In genomic region chr7:44801890-44802289, GRCh38 we compare ENCODE assay signal across 12 cellular contexts. TPM values are rescaled to one million over a fixed set of nuclear protein-coding genes. Genes with fewer than 3 reads are reported as not detected.
A peak's percentile ranks its signal among the peaks of the same experiment; 100 is the strongest.
DNase-seq lines count a peak whose midpoint lies in the region; ATAC-seq, FAIRE-seq and TF ChIP-seq lines count a peak whose summit lies in the region.
"Had no signal": no experiment of that assay in that cellular context is flagged by ENCODE, and none has a peak within 500 bp of the region (broad histone marks: within the 10 kb centered on the region; RNA-seq: fewer than 3 reads in every experiment).

No MANE protein-coding gene starts in this region.

- peaks cover 22 to 31% (median 29%) of the 10 kb centered on the region in 4 donors for H3K4me1 ChIP-seq in esophagus muscularis mucosa

- no peak overlapping the region for H3K9ac ChIP-seq in SK-N-MC (ENCODE audit: insufficient read length)
- H3K9ac ChIP-seq: KMS-11 had no signal

- DNase-seq in AG10803 (ENCODE audit: low read depth) (peak; percentile 57), GM12892 (ENCODE audit: insufficient read length) (no peak), SK-N-MC (ENCODE audit: low read depth, low spot score) (no peak), glomerular visceral epithelial cell (ENCODE audit: extremely low spot score) (peak; percentile 72), COR-L47 (lab: John Stamatoyannopoulos, UW) (no peak), esophagus muscularis mucosa (ENCODE audit: extremely low spot score) (no peak)
- DNase-seq: NCI-H510A; stimulated activated CD4-positive, alpha-beta T cell treated with anti-CD3 and anti-CD28 coated beads, Interleukin-4, amount 100 ng/mL, for 1 hour; substantia nigra had no signal

- peak overlapping the region; percentile 39; the same call in 1 of the 2 replicates for H3K27ac ChIP-seq in SK-N-MC
- H3K27ac ChIP-seq in esophagus muscularis mucosa (replicated peaks in 1 of 4) = no peak overlapping the region
- H3K27ac ChIP-seq: KMS-11 had no signal

- WGBS in esophagus muscularis mucosa = 86% methylated on average over 5 of the region's 5 CpGs

- ATAC-seq in HG03378 (IDR thresholded peaks at IDR 0.05; ENCODE audit: unreplicated experiment) (no peak), HG03135 (IDR thresholded peaks at IDR 0.05; ENCODE audit: unreplicated experiment) (no peak)

- FAIRE-seq in GM12892 (lab: Jason Lieb, UNC) = no peak

- H3K36me3 ChIP-seq in SK-N-MC (ENCODE audit: insufficient read depth, low read length) (peaks cover 66% of the 10 kb centered on the region), esophagus muscularis mucosa (peaks cover 46 to 71% (median 60%) of the 10 kb centered on the region in 4 donors)

- H3K4me3 ChIP-seq in AG10803 (ENCODE audit: low read length) (no peak overlapping the region), SK-N-MC (no peak overlapping the region), esophagus muscularis mucosa (no peak overlapping the region)

- intact Hi-C loops in esophagus muscularis mucosa (cut with DNase I) = no loop called here

- TF ChIP-seq POLR2A in GM12892 (IDR thresholded peaks at IDR 0.05; ENCODE audit: low read depth, low read length) (peak; percentile 67), esophagus muscularis mucosa (IDR thresholded peaks at IDR 0.05; ENCODE audit: low read depth) (no peak)

- H3K9me3 ChIP-seq in SK-N-MC (ENCODE audit: low read depth, low read length) = no peaks in the 10 kb centered on the region
- no peaks in the 10 kb centered on the region for H3K9me3 ChIP-seq in esophagus muscularis mucosa

- H3K27me3 ChIP-seq in esophagus muscularis mucosa = no peaks in the 10 kb centered on the region

- TF ChIP-seq EP300 in esophagus muscularis mucosa (IDR thresholded peaks at IDR 0.05) = no peak

- TF ChIP-seq CTCF in AG10803 (conservative IDR thresholded peaks at IDR 0.05; ENCODE audit: low read length) (no peak), esophagus muscularis mucosa (IDR thresholded peaks at IDR 0.05) (no peak)

RNA-seq across cellular contexts. Expression of gene PPIA, which starts 5.4 kb away (rescaled TPM):
- polyA plus RNA-seq in GM12892 (2012; ENCODE audit: missing spikeins) = 3,328 TPM
- total RNA-seq in esophagus muscularis mucosa = 1,000 to 10,000 TPM; 1,223 to 1,666 (median 1,462) TPM

RNA-seq across cellular contexts. Expression of gene H2AZ2, which starts 46.0 kb away (rescaled TPM):
- 149 TPM for polyA plus RNA-seq in GM12892 (2012; ENCODE audit: missing spikeins)
- 100 to 1,000 TPM; 175 to 227 (median 203) TPM for total RNA-seq in esophagus muscularis mucosa

RNA-seq across cellular contexts. Expression of gene ZMIZ2, which starts 53.2 kb away (rescaled TPM):
- 56.1 TPM for polyA plus RNA-seq in GM12892 (2012; ENCODE audit: missing spikeins)
- 10 to 100 TPM; 12.4 to 36.0 (median 28.4) TPM for total RNA-seq in esophagus muscularis mucosa

Comparison
In these comparisons a context has a peak if more than half of its experiments do, and no peak if none do; other contexts are left out.
1. DNase-seq: peak in AG10803 (single experiment) and glomerular visceral epithelial cell (single experiment); none in GM12892 (single experiment), SK-N-MC (single experiment), COR-L47 (single experiment) and esophagus muscularis mucosa (single experiment).